ENCODE assay signal across 10 cellular contexts in the genomic region with DNA sequence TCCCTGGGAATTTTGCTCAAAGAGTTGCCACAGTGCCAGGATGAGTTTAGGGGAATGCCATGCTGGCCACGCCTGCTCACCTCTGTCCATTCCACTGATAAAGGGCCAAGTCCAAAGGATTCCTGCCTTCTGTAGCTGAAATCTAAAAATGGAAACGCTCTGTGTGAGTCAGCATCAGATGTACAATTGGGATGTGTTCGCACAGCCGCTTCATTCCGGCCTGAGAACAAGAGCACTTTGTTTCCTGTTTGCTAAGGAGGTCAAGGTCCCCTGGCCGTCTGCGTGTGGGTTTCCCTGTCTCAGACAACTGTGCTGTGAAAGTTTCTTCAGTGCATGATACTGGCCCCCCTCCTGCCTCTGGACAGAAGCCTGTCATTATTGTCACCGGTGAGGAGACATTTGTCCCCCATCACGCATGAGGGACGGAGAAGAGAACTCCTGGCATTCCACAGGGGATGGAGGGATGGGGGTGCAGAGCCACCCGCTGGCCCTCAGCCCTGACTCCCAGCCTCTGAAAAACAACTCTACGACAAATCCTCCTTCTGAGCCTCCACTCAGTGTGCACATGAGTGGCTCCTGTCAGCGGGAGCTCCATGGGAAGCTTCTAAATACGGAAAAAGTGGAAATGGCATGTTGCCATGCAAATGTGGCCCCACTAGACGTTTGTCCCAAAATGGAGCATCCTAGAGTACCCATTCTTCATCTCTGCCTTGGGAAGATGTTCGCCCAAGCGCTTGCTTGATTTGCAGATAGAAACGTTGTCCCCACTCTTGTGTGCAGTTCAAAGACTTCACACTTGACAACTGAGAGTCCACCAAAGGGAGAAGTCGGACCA.
DNase-seq lines count a peak whose midpoint lies in the region; ATAC-seq and TF ChIP-seq lines count a peak whose summit lies in the region.
"Had no signal": no experiment of that assay in that cellular context is flagged by ENCODE, and none has a peak within 500 bp of the region (broad histone marks: within the 10 kb centered on the region; RNA-seq: fewer than 3 reads in every experiment).

No MANE protein-coding gene starts in this region.

- peak overlapping the region; percentile 51 for H3K27ac ChIP-seq in Panc1 (ENCODE audit: low read length)
- H3K27ac ChIP-seq in testis: peak overlapping the region; percentile 86 to 87

- peaks cover 16% of the 10 kb centered on the region for H3K4me1 ChIP-seq in Panc1 (ENCODE audit: control insufficient read depth, insufficient read depth, low read length)
- H3K4me1 ChIP-seq in testis: peaks cover 47% of the 10 kb centered on the region

- no peak for TF ChIP-seq POLR2A in testis (IDR thresholded peaks at IDR 0.05)

- H3K4me3 ChIP-seq in Panc1 (ENCODE audit: low read depth in 2 of 2, low read length in 2 of 2) (no peak overlapping the region), testis (no peak overlapping the region)

- in situ Hi-C loops in Panc1 (cut with HindIII; ENCODE audit: low pct_unique_long_range_greater_than_20kb, low sequenced_read_pairs): no loop called here

- WGBS in testis, 2 donors: 40 to 51% methylated on average over 18 to 19 of the region's 19 CpGs

- intact Hi-C loops in Panc1 (cut with micrococcal nuclease; ENCODE audit: unreplicated experiment) (no loop called here), testis (cut with DNase I; ENCODE audit: low total_unique reads) (no loop called here)

- no TSS peak for BruUV-seq in Panc1 (replicated peaks; lab: Mats Ljungman, UMichigan)

- POLR2A ChIA-PET in Panc1 (lab: Charles Lee): no interaction called here

- CTCF ChIA-PET in Panc1 (lab: Charles Lee): interaction anchor here (0.7 kb wide), 1 partner anchor 86 kb away, joined by 4 read pairs; no protein-coding TSS in a partner anchor

- ATAC-seq in Panc1 (peak; percentile 88), HG03139 (IDR thresholded peaks at IDR 0.05; ENCODE audit: unreplicated experiment) (no peak)

- DNase-seq in Panc1 (ENCODE audit: low read depth, low spot score) (peak; percentile 80), epidermal melanocyte (ENCODE audit: insufficient read length, low spot score) (peak; percentile 71), lung microvascular endothelial cell (ENCODE audit: low read depth in 2 of 2) (peak; percentile 93 to 99), testis (peak; percentile 97), OCI-M2 (lab: John Stamatoyannopoulos, UW; ENCODE audit: unreplicated experiment) (no peak), NOMO-1 (lab: John Stamatoyannopoulos, UW; ENCODE audit: unreplicated experiment in 2 of 2) (no peak)
- no peak for DNase-seq in effector CD4-positive, alpha-beta T cell
- DNase-seq: foreskin fibroblast, NCI-H69 had no signal

- H3K27me3 ChIP-seq in Panc1 (ENCODE audit: control insufficient read depth, insufficient read depth, low read length): 0 out of 2 replicates have a peak, but pooled peaks cover 4% of the 10 kb centered on the region
- H3K27me3 ChIP-seq in testis: no peaks in the 10 kb centered on the region

- TF ChIP-seq CTCF in Panc1 (IDR thresholded peaks at IDR 0.05): no peak
- no peak for TF ChIP-seq CTCF in testis (IDR thresholded peaks at IDR 0.05)

- H3K36me3 ChIP-seq in Panc1 (ENCODE audit: control insufficient read depth, insufficient read depth, low read length) (no peaks in the 10 kb centered on the region), testis (ENCODE audit: low read depth, missing control alignments) (no peaks in the 10 kb centered on the region)

- H3K9me3 ChIP-seq in Panc1 (ENCODE audit: control insufficient read depth, insufficient read depth, low read depth, low read length): no peaks in the 10 kb centered on the region
- H3K9me3 ChIP-seq in testis: no peaks in the 10 kb centered on the region

Comparison
In these comparisons a context has a peak if more than half of its experiments do, and no peak if none do; other contexts are left out.
1. DNase-seq: peak in Panc1 (single experiment), epidermal melanocyte (single experiment), lung microvascular endothelial cell (2 of 2) and testis (single experiment); none in effector CD4-positive, alpha-beta T cell (single experiment), OCI-M2 (single experiment) and NOMO-1 (0 of 2).